Comparison of ENCODE assay signal across 25 cellular contexts in the genomic region with DNA sequence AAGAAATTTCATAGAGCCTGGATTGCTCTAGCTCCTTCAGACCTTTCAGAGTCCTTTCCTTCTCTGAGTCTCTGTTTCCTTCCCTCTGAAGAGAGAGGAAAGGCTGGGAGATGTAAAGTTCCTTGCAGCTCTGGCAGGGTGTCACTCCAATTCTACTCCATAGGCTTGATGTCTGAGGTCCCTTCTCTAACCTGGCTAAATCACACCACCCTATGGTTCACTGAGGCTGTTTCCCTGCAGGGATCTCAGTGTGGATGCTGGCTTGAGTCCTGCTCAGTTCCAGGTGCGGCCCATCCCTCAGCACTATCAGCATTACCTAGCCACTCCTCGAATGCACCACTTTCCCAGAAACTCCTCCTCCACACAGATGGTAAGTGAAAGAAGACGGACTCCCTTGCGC.
"Had no signal": no experiment of that assay in that cellular context is flagged by ENCODE, and none has a peak within 500 bp of the region (broad histone marks: within the 10 kb centered on the region; RNA-seq: fewer than 3 reads in every experiment).

No MANE protein-coding gene starts in this region.

- H3K27ac ChIP-seq: colonic mucosa, epithelial cell of prostate, gastrocnemius medialis, neutrophil, pancreas, sigmoid colon, stomach, thyroid gland had no signal

- H3K9me3 ChIP-seq: colonic mucosa, gastrocnemius medialis, mucosa of descending colon, neutrophil, pancreas, thyroid gland had no signal

- H3K36me3 ChIP-seq: colonic mucosa, gastrocnemius medialis, neutrophil, pancreas, thyroid gland had no signal

- H3K27ac Mint-ChIP-seq: dendritic cell treated with granulocyte-macrophage colony-stimulating factor and Interleukin-4, amounts not matched to agents 40 ng/mL and 50 ng/mL, for 4 days; endodermal cell; mesothelial cell of epicardium; progenitor cell of endocrine pancreas; stimulated activated effector memory CD8-positive, alpha-beta T cell treated with anti-CD3 and anti-CD28 coated beads, Interleukin-12 subunit alpha, Interleukin-12 subunit beta, amount 100 ng/mL, for 72 hours; type B pancreatic cell had no signal

- H3K4me1 ChIP-seq: colonic mucosa, gastrocnemius medialis, pancreas, sigmoid colon, stomach had no signal

- H3K9me3 Mint-ChIP-seq: endodermal cell, type B pancreatic cell had no signal

- H3K27me3 ChIP-seq: colonic mucosa, gastrocnemius medialis, pancreas, sigmoid colon, stomach, thyroid gland had no signal

- DNase-seq: colonic mucosa; effector CD8-positive, alpha-beta T cell; endodermal cell; foreskin fibroblast; gastrocnemius medialis; kidney; mesenchymal stem cell; mucosa of descending colon; naive B cell; pancreas; right cardiac atrium; sigmoid colon; stimulated activated CD4-positive, alpha-beta T cell treated with anti-CD3 and anti-CD28 coated beads, Interleukin-2, amount 100 ng/mL, for 24 hours; stimulated activated CD4-positive, alpha-beta T cell treated with anti-CD3 and anti-CD28 coated beads, Interleukin-4, amount 100 ng/mL, for 24 hours; stimulated activated naive CD4-positive, alpha-beta T cell treated with Interleukin-2 at 50 U/mL for 16 hours; stomach; thyroid gland had no signal

- H3K4me1 Mint-ChIP-seq: mesothelial cell of epicardium, naive B cell had no signal

- H3K4me3 Mint-ChIP-seq: dendritic cell treated with granulocyte-macrophage colony-stimulating factor and Interleukin-4, amounts not matched to agents 40 ng/mL and 50 ng/mL, for 4 days; endodermal cell; mesothelial cell of epicardium; naive B cell; stimulated activated effector memory CD8-positive, alpha-beta T cell treated with anti-CD3 and anti-CD28 coated beads, Interleukin-12 subunit alpha, Interleukin-12 subunit beta, amount 100 ng/mL, for 72 hours; type B pancreatic cell had no signal

- H3K4me3 ChIP-seq: colonic mucosa, gastrocnemius medialis, mucosa of descending colon, pancreas, sigmoid colon, stomach, thyroid gland had no signal

- ATAC-seq: gastrocnemius medialis, left lobe of liver, mucosa of descending colon, pancreas had no signal

- H3K27me3 Mint-ChIP-seq: progenitor cell of endocrine pancreas, type B pancreatic cell had no signal
